In the genomic region with DNA sequence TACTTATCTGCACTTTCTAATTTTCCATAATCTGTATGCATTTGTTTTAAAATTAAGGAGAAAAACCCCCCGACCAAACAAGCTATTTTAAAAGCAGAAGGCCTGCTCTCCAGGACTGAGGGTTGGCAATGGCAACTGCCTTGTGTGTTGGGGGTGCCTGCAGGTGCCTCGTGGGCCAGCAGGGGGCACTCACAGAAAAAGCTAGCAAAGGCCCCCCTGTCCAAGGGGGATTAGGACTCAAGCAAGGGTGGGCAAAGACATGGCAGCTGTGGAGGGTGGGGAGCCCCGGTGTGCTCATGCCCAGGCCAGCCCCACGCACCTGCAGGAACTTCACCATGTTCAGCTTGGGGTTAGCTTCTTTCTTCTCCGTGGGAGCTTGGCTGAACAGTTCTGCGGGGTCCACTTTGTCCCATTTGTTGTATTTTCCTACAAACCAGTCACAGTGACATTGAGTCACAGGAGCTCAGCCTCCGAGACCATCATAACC, we compare ENCODE assay signal across 1 cellular context.
A peak's percentile ranks its signal among the peaks of the same experiment; 100 is the strongest.
TF ChIP-seq lines count a peak whose summit lies in the region.

No MANE protein-coding gene starts in this region.

TF ChIP-seq in K562, 482 proteins besides CTCF, POLR2A, EP300 and RAD21 (continued from another document and continues in another):
- TF ChIP-seq, protein P1, sequence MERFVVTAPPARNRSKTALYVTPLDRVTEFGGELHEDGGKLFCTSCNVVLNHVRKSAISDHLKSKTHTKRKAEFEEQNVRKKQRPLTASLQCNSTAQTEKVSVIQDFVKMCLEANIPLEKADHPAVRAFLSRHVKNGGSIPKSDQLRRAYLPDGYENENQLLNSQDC (CRISPR knock-in tag; IDR thresholded peaks at IDR 0.05): no peak; the same call in 1 of the 2 replicates
- TF ChIP-seq RBFOX2 (IDR thresholded peaks at IDR 0.05; ENCODE audit: low read depth, low read length): no peak
- TF ChIP-seq, protein P2, sequence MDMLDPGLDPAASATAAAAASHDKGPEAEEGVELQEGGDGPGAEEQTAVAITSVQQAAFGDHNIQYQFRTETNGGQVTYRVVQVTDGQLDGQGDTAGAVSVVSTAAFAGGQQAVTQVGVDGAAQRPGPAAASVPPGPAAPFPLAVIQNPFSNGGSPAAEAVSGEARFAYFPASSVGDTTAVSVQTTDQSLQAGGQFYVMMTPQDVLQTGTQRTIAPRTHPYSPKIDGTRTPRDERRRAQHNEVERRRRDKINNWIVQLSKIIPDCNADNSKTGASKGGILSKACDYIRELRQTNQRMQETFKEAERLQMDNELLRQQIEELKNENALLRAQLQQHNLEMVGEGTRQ (CRISPR knock-in tag; IDR thresholded peaks at IDR 0.05): no peak
- TF ChIP-seq, protein P3, sequence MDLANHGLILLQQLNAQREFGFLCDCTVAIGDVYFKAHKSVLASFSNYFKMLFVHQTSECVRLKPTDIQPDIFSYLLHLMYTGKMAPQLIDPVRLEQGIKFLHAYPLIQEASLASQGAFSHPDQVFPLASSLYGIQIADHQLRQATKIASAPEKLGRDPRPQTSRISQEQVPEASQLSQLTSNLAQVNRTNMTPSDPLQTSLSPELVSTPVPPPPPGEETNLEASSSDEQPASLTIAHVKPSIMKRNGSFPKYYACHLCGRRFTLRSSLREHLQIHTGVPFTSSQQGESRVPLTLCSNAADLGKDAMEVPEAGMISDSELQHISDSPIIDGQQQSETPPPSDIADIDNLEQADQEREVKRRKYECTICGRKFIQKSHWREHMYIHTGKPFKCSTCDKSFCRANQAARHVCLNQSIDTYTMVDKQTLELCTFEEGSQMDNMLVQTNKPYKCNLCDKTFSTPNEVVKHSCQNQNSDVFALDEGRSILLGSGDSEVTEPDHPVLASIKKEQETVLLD (IDR thresholded peaks at IDR 0.05): peak; percentile 63; the same call in 1 of the 2 replicates
- no peak for TF ChIP-seq ZSCAN32 (CRISPR knock-in tag; IDR thresholded peaks at IDR 0.05)
- TF ChIP-seq DLX4 (CRISPR knock-in tag; IDR thresholded peaks at IDR 0.05): no peak
- no peak for TF ChIP-seq PRMT5 (CRISPR knock-in tag; IDR thresholded peaks at IDR 0.05)
- TF ChIP-seq SMAD2 (IDR thresholded peaks at IDR 0.05; ENCODE audit: low read depth, low read length): peak; percentile 57; the same call in 1 of the 2 replicates
- no peak for TF ChIP-seq HSF4 (CRISPR knock-in tag; IDR thresholded peaks at IDR 0.05; ENCODE audit: borderline replicate concordance)
- no peak; the same call in 1 of the 2 replicates for TF ChIP-seq GATAD2A (IDR thresholded peaks at IDR 0.05)
- TF ChIP-seq ETV5 (CRISPR knock-in tag; IDR thresholded peaks at IDR 0.05; ENCODE audit: low read depth): no peak
- no peak for TF ChIP-seq MTA1 (IDR thresholded peaks at IDR 0.05; ENCODE audit: borderline replicate concordance)
- TF ChIP-seq ATF1 (CRISPR knock-in tag; IDR thresholded peaks at IDR 0.05): no peak
- no peak for TF ChIP-seq ATF1 (tag; IDR thresholded peaks at IDR 0.05)
- no peak for TF ChIP-seq HOXB6 (CRISPR knock-in tag; IDR thresholded peaks at IDR 0.05; ENCODE audit: borderline replicate concordance)
- peak; percentile 11; the same call in 1 of the 2 replicates for TF ChIP-seq ZNF561 (CRISPR knock-in tag; conservative IDR thresholded peaks at IDR 0.05)
- TF ChIP-seq SIRT6 (IDR thresholded peaks at IDR 0.05; ENCODE audit: low read depth, low read length): no peak
- peak; percentile 74; the same call in 1 of the 2 replicates for TF ChIP-seq ZNF133 (CRISPR knock-in tag; IDR thresholded peaks at IDR 0.05)
- TF ChIP-seq, protein P4, sequence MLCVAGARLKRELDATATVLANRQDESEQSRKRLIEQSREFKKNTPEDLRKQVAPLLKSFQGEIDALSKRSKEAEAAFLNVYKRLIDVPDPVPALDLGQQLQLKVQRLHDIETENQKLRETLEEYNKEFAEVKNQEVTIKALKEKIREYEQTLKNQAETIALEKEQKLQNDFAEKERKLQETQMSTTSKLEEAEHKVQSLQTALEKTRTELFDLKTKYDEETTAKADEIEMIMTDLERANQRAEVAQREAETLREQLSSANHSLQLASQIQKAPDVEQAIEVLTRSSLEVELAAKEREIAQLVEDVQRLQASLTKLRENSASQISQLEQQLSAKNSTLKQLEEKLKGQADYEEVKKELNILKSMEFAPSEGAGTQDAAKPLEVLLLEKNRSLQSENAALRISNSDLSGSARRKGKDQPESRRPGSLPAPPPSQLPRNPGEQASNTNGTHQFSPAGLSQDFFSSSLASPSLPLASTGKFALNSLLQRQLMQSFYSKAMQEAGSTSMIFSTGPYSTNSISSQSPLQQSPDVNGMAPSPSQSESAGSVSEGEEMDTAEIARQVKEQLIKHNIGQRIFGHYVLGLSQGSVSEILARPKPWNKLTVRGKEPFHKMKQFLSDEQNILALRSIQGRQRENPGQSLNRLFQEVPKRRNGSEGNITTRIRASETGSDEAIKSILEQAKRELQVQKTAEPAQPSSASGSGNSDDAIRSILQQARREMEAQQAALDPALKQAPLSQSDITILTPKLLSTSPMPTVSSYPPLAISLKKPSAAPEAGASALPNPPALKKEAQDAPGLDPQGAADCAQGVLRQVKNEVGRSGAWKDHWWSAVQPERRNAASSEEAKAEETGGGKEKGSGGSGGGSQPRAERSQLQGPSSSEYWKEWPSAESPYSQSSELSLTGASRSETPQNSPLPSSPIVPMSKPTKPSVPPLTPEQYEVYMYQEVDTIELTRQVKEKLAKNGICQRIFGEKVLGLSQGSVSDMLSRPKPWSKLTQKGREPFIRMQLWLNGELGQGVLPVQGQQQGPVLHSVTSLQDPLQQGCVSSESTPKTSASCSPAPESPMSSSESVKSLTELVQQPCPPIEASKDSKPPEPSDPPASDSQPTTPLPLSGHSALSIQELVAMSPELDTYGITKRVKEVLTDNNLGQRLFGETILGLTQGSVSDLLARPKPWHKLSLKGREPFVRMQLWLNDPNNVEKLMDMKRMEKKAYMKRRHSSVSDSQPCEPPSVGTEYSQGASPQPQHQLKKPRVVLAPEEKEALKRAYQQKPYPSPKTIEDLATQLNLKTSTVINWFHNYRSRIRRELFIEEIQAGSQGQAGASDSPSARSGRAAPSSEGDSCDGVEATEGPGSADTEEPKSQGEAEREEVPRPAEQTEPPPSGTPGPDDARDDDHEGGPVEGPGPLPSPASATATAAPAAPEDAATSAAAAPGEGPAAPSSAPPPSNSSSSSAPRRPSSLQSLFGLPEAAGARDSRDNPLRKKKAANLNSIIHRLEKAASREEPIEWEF (CRISPR knock-in tag; IDR thresholded peaks at IDR 0.05): no peak
- no peak for TF ChIP-seq ZNF780A (CRISPR knock-in tag; IDR thresholded peaks at IDR 0.05)
- TF ChIP-seq, protein P5, sequence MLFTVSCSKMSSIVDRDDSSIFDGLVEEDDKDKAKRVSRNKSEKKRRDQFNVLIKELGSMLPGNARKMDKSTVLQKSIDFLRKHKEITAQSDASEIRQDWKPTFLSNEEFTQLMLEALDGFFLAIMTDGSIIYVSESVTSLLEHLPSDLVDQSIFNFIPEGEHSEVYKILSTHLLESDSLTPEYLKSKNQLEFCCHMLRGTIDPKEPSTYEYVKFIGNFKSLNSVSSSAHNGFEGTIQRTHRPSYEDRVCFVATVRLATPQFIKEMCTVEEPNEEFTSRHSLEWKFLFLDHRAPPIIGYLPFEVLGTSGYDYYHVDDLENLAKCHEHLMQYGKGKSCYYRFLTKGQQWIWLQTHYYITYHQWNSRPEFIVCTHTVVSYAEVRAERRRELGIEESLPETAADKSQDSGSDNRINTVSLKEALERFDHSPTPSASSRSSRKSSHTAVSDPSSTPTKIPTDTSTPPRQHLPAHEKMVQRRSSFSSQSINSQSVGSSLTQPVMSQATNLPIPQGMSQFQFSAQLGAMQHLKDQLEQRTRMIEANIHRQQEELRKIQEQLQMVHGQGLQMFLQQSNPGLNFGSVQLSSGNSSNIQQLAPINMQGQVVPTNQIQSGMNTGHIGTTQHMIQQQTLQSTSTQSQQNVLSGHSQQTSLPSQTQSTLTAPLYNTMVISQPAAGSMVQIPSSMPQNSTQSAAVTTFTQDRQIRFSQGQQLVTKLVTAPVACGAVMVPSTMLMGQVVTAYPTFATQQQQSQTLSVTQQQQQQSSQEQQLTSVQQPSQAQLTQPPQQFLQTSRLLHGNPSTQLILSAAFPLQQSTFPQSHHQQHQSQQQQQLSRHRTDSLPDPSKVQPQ (CRISPR knock-in tag; IDR thresholded peaks at IDR 0.05; ENCODE audit: borderline replicate concordance): no peak
- TF ChIP-seq HDGF (IDR thresholded peaks at IDR 0.05): peak; percentile 98
- no peak; the same call in 1 of the 2 replicates for TF ChIP-seq ZNF263 (CRISPR knock-in tag; IDR thresholded peaks at IDR 0.05; ENCODE audit: borderline replicate concordance)
- no peak; the same call in 1 of the 2 replicates for TF ChIP-seq STAT5B (CRISPR knock-in tag; IDR thresholded peaks at IDR 0.05)
- TF ChIP-seq YY1 (IDR thresholded peaks at IDR 0.05; ENCODE audit: borderline replicate concordance in 1 of 3, control insufficient read depth in 1 of 3, extremely low read depth in 1 of 3, insufficient read depth in 3 of 3, insufficient read length in 1 of 3, insufficient replicate concordance in 2 of 3, low read depth in 1 of 3, low read length in 2 of 3): peak in 2 of 3 experiments; percentile 51 to 57
- TF ChIP-seq CXXC5 (CRISPR knock-in tag; IDR thresholded peaks at IDR 0.05): peak; percentile 54
- no peak for TF ChIP-seq ZFP1 (CRISPR knock-in tag; IDR thresholded peaks at IDR 0.05)
- peak; percentile 42; the same call in 1 of the 2 replicates for TF ChIP-seq PHTF2 (CRISPR knock-in tag; IDR thresholded peaks at IDR 0.05)
- TF ChIP-seq ZNF398 (CRISPR knock-in tag; IDR thresholded peaks at IDR 0.05): no peak
- TF ChIP-seq ZNF551 (CRISPR knock-in tag; IDR thresholded peaks at IDR 0.05): no peak
- peak; percentile 89 for TF ChIP-seq ZHX1 (conservative IDR thresholded peaks at IDR 0.05; ENCODE audit: low read length)
- no peak for TF ChIP-seq ASH1L (IDR thresholded peaks at IDR 0.05; ENCODE audit: borderline replicate concordance, low read depth, partially characterized antibody)
- no peak for TF ChIP-seq ZC3H4 (CRISPR knock-in tag; IDR thresholded peaks at IDR 0.05; ENCODE audit: borderline replicate concordance)
- TF ChIP-seq TCF7L2 (IDR thresholded peaks at IDR 0.05; ENCODE audit: low read depth, low read length): no peak
- TF ChIP-seq HLTF (IDR thresholded peaks at IDR 0.05): no peak
- 0 out of 2 replicates have a peak, but pooled peaks have one; percentile 58 for TF ChIP-seq ZBTB9 (CRISPR knock-in tag; IDR thresholded peaks at IDR 0.05)
- TF ChIP-seq KDM2B (CRISPR knock-in tag; IDR thresholded peaks at IDR 0.05): no peak
- TF ChIP-seq ZNF140 (CRISPR knock-in tag; IDR thresholded peaks at IDR 0.05): no peak
- TF ChIP-seq BRD9 (IDR thresholded peaks at IDR 0.05; ENCODE audit: low read depth, partially characterized antibody): no peak
- TF ChIP-seq POLR2H (tag; IDR thresholded peaks at IDR 0.05; ENCODE audit: low read depth): no peak
- TF ChIP-seq POU5F1 (IDR thresholded peaks at IDR 0.05; ENCODE audit: borderline replicate concordance, low read depth, low read length, partially characterized antibody): peak; percentile 67
- no peak; the same call in none of the 2 replicates for TF ChIP-seq CREB3L1 (IDR thresholded peaks at IDR 0.05; ENCODE audit: borderline replicate concordance, low read depth)
- TF ChIP-seq ZNF764 (CRISPR knock-in tag; IDR thresholded peaks at IDR 0.05; ENCODE audit: low read depth): peak; percentile 88
